30 cellular contexts compared by ENCODE assay signal in genomic region chr16:65015577-65015976, GRCh38.
"Had no signal": no experiment of that assay in that cellular context is flagged by ENCODE, and none has a peak within 500 bp of the region (broad histone marks: within the 10 kb centered on the region; RNA-seq: fewer than 3 reads in every experiment).

No MANE protein-coding gene starts in this region.

- H3K27me3 ChIP-seq: esophagus squamous epithelium, heart right ventricle, neural progenitor cell, right atrium auricular region, stomach, thyroid gland, vagina had no signal

- H3K4me1 Mint-ChIP-seq: immature natural killer cell; mesothelial cell of epicardium; naive thymus-derived CD4-positive, alpha-beta T cell; stimulated activated effector memory CD8-positive, alpha-beta T cell treated with anti-CD3 and anti-CD28 coated beads, Interleukin-12 subunit alpha, Interleukin-12 subunit beta, amount 100 ng/mL, for 72 hours had no signal

- H2AFZ ChIP-seq: neural progenitor cell had no signal

- H3K36me3 Mint-ChIP-seq: immature natural killer cell; stimulated activated effector memory CD8-positive, alpha-beta T cell treated with anti-CD3 and anti-CD28 coated beads, Interleukin-12 subunit alpha, Interleukin-12 subunit beta, amount 100 ng/mL, for 72 hours had no signal

- H3K27ac Mint-ChIP-seq: effector memory CD8-positive, alpha-beta T cell; immature natural killer cell; mesothelial cell of epicardium; naive thymus-derived CD4-positive, alpha-beta T cell; nephron; neural progenitor cell; stimulated activated effector memory CD8-positive, alpha-beta T cell treated with anti-CD3 and anti-CD28 coated beads, Interleukin-12 subunit alpha, Interleukin-12 subunit beta, amount 100 ng/mL, for 72 hours had no signal

- H3K9ac ChIP-seq: neural progenitor cell had no signal

- H3K4me1 ChIP-seq: esophagus squamous epithelium, heart right ventricle, lower lobe of right lung, prostate gland, right atrium auricular region, stomach, thyroid gland, vagina had no signal

- H3K36me3 ChIP-seq: esophagus squamous epithelium, prostate gland, right atrium auricular region, stomach, thyroid gland, vagina had no signal

- FAIRE-seq: endometrium, small intestine had no signal

- DNase-seq: cortex of kidney; effector memory CD8-positive, alpha-beta T cell; erythroblast; esophagus squamous epithelium; foreskin melanocyte; glutamatergic neuron; heart right ventricle; hippocampal formation; immature natural killer cell; islet precursor cell; kidney glomerular epithelial cell; left ventricle myocardium superior; lower lobe of right lung; mucosa of descending colon; naive thymus-derived CD4-positive, alpha-beta T cell; small intestine; stimulated activated CD4-positive, alpha-beta T cell treated with anti-CD3 and anti-CD28 coated beads, Interleukin-2, amount 100 ng/mL, for 24 hours; stimulated activated CD4-positive, alpha-beta T cell treated with anti-CD3 and anti-CD28 coated beads, Interleukin-4, amount 100 ng/mL, for 24 hours; stimulated activated naive CD4-positive, alpha-beta T cell treated with Interleukin-2 at 50 U/mL for 16 hours; stomach; thyroid gland; trophoblast cell had no signal

- H3K4me2 ChIP-seq: neural progenitor cell had no signal

- H3K9me3 ChIP-seq: esophagus squamous epithelium, lower lobe of right lung, mucosa of descending colon, prostate gland, right atrium auricular region, stomach, thyroid gland, vagina had no signal

- H3K4me3 ChIP-seq: esophagus squamous epithelium, heart right ventricle, lower lobe of right lung, mucosa of descending colon, neural progenitor cell, prostate gland, right atrium auricular region, stomach, thyroid gland, vagina had no signal

- H3K27me3 Mint-ChIP-seq: effector memory CD8-positive, alpha-beta T cell; naive thymus-derived CD4-positive, alpha-beta T cell had no signal

- ATAC-seq: effector memory CD8-positive, alpha-beta T cell; heart right ventricle; left ventricle myocardium superior; lower lobe of right lung; mucosa of descending colon; naive thymus-derived CD4-positive, alpha-beta T cell; stimulated activated effector memory CD8-positive, alpha-beta T cell treated with anti-CD3 and anti-CD28 coated beads, Interleukin-12 subunit alpha, Interleukin-12 subunit beta, amount 100 ng/mL, for 72 hours had no signal

- H3K27ac ChIP-seq: esophagus squamous epithelium, heart right ventricle, lower lobe of right lung, neural progenitor cell, prostate gland, right atrium auricular region, stomach, thyroid gland, vagina had no signal

- H3K4me3 Mint-ChIP-seq: effector memory CD8-positive, alpha-beta T cell; immature natural killer cell; mesothelial cell of epicardium; naive thymus-derived CD4-positive, alpha-beta T cell; nephron; neural progenitor cell; stimulated activated effector memory CD8-positive, alpha-beta T cell treated with anti-CD3 and anti-CD28 coated beads, Interleukin-12 subunit alpha, Interleukin-12 subunit beta, amount 100 ng/mL, for 72 hours had no signal
